ENCODE assay signal across 22 cellular contexts in the genomic region with DNA sequence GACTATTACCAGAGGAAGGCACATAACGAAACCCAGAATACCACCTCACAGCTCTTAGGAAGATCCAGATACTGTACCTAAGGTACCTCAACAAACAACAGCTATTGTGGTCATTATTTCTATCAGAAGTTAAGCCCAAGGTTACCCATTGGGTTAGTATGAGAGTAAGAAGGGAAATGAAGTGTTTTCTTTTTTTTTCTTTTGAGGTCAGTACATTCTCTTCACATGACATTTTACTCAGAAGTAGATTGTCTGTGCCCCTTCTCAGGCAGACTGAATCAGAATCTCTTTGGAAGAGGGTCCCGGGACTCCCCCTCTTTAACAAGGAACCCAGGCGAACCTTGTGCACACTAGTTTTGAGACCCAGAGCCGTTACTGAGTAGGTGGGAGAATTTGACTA.
A peak's percentile ranks its signal among the peaks of the same experiment; 100 is the strongest.
DNase-seq lines count a peak whose midpoint lies in the region; ATAC-seq, FAIRE-seq and TF ChIP-seq lines count a peak whose summit lies in the region.
"Had no signal": no experiment of that assay in that cellular context is flagged by ENCODE, and none has a peak within 500 bp of the region (broad histone marks: within the 10 kb centered on the region; RNA-seq: fewer than 3 reads in every experiment).

No MANE protein-coding gene starts in this region.

- peak; percentile 68 for FAIRE-seq in bronchial epithelial cell (lab: Jason Lieb, UNC)
- FAIRE-seq: GM12892, RCC 7860 had no signal

- no peaks in the 10 kb centered on the region for H3K36me3 ChIP-seq in bronchial epithelial cell (ENCODE audit: control insufficient read depth, insufficient read depth, low read length)

- peak overlapping the region; percentile 18 for H3K27ac Mint-ChIP-seq in activated CD4-positive, alpha-beta memory T cell treated with anti-CD3 and anti-CD28 coated beads for 36 hours
- H3K27ac Mint-ChIP-seq in activated CD4-positive, alpha-beta memory T cell treated with anti-CD3 and anti-CD28 coated beads, Interleukin-2, amount 10 ng/mL, durations not matched to agents 7 days and 5 days = no peak overlapping the region
- peak overlapping the region in 1 of 2 donors; percentile 52 for H3K27ac Mint-ChIP-seq in activated naive CD4-positive, alpha-beta T cell treated with anti-CD3 and anti-CD28 coated beads, Interleukin-2, amount 50 U/mL, for 72 hours
- H3K27ac Mint-ChIP-seq: IgD-negative memory B cell had no signal

- peak; percentile 56 to 87 for ATAC-seq in activated naive CD4-positive, alpha-beta T cell treated with anti-CD3 and anti-CD28 coated beads, Interleukin-2, amount 50 U/mL, for 72 hours
- peak; percentile 17 for ATAC-seq in stimulated activated naive CD8-positive, alpha-beta T cell treated with anti-CD3 and anti-CD28 coated beads, Interleukin-15, Interleukin-2, amounts not matched to agents 100 U/mL and 50 U/mL, for 24 hours
- ATAC-seq in GM21786 (IDR thresholded peaks at IDR 0.05; ENCODE audit: unreplicated experiment) = no peak

- peaks cover 9% of the 10 kb centered on the region for H3K36me3 Mint-ChIP-seq in activated CD4-positive, alpha-beta memory T cell treated with anti-CD3 and anti-CD28 coated beads for 36 hours
- peaks cover 4% of the 10 kb centered on the region for H3K36me3 Mint-ChIP-seq in activated CD4-positive, alpha-beta memory T cell treated with anti-CD3 and anti-CD28 coated beads, Interleukin-2, amount 10 ng/mL, durations not matched to agents 7 days and 5 days (ENCODE audit: low read depth)
- H3K36me3 Mint-ChIP-seq in activated naive CD4-positive, alpha-beta T cell treated with anti-CD3 and anti-CD28 coated beads, Interleukin-2, amount 50 U/mL, for 72 hours = peaks cover 0 to 21% of the 10 kb centered on the region in 2 donors
- H3K36me3 Mint-ChIP-seq: IgD-negative memory B cell had no signal

- CTCF ChIA-PET in activated CD4-positive, alpha-beta memory T cell treated with anti-CD3 and anti-CD28 coated beads for 36 hours (lab: Charles Lee) = no interaction called here
- CTCF ChIA-PET in activated CD4-positive, alpha-beta memory T cell treated with anti-CD3 and anti-CD28 coated beads, Interleukin-2, amount 10 ng/mL, durations not matched to agents 7 days and 5 days (lab: Charles Lee) = no interaction called here

- no peak overlapping the region for H3K4me3 Mint-ChIP-seq in activated CD4-positive, alpha-beta memory T cell treated with anti-CD3 and anti-CD28 coated beads for 36 hours
- H3K4me3 Mint-ChIP-seq in activated CD4-positive, alpha-beta memory T cell treated with anti-CD3 and anti-CD28 coated beads, Interleukin-2, amount 10 ng/mL, durations not matched to agents 7 days and 5 days = no peak overlapping the region

- peak; percentile 51 for DNase-seq in activated CD4-positive, alpha-beta memory T cell treated with anti-CD3 and anti-CD28 coated beads for 36 hours
- no peak for DNase-seq in activated CD4-positive, alpha-beta memory T cell treated with anti-CD3 and anti-CD28 coated beads, Interleukin-2, amount 10 ng/mL, durations not matched to agents 7 days and 5 days
- DNase-seq in activated naive CD4-positive, alpha-beta T cell treated with anti-CD3 and anti-CD28 coated beads, Interleukin-2, amount 50 U/mL, for 72 hours (ENCODE audit: low spot score in 2 of 2) = no peak
- DNase-seq in activated naive CD4-positive, alpha-beta T cell treated with Interleukin-2 at 50 U/mL for 16 hours = no peak
- no peak for DNase-seq in bronchial epithelial cell (ENCODE audit: low read depth)
- no peak for DNase-seq in stimulated activated naive CD8-positive, alpha-beta T cell treated with anti-CD3 and anti-CD28 coated beads, Interleukin-15, Interleukin-2, amounts not matched to agents 100 U/mL and 50 U/mL, for 24 hours
- DNase-seq in activated CD4-positive, CD25-positive, alpha-beta regulatory T cell (lab: John Stamatoyannopoulos, UW) = no peak
- DNase-seq: Calu3; CD8-positive, alpha-beta memory T cell; DMS153; GOT3; HCEC 1CT; MV-4-11; NCI-H1105 treated with DMSO at 0.1 percent for 48 hours; NCI-H2029 treated with DMSO at 0.1 percent for 48 hours; NCI-H2171 treated with DMSO at 0.1 percent for 48 hours; NCI-H446; NCI-H526 had no signal

- H3K4me3 ChIP-seq in bronchial epithelial cell (ENCODE audit: low read depth, low read length) = no peak overlapping the region

- POLR2A ChIA-PET in activated CD4-positive, alpha-beta memory T cell treated with anti-CD3 and anti-CD28 coated beads for 36 hours (lab: Charles Lee) = interaction anchor here (0.8 to 0.9 kb wide), 2 partner anchors 11 to 21 kb away, joined by 3 read pairs; no protein-coding TSS in a partner anchor
- POLR2A ChIA-PET in activated CD4-positive, alpha-beta memory T cell treated with anti-CD3 and anti-CD28 coated beads, Interleukin-2, amount 10 ng/mL, durations not matched to agents 7 days and 5 days (lab: Charles Lee) = no interaction called here

- H3K27me3 Mint-ChIP-seq in activated CD4-positive, alpha-beta memory T cell treated with anti-CD3 and anti-CD28 coated beads for 36 hours = no peaks in the 10 kb centered on the region
- peaks cover 14% of the 10 kb centered on the region for H3K27me3 Mint-ChIP-seq in activated CD4-positive, alpha-beta memory T cell treated with anti-CD3 and anti-CD28 coated beads, Interleukin-2, amount 10 ng/mL, durations not matched to agents 7 days and 5 days
- H3K27me3 Mint-ChIP-seq: IgD-negative memory B cell had no signal

- peaks cover 26% of the 10 kb centered on the region for H3K4me1 Mint-ChIP-seq in activated CD4-positive, alpha-beta memory T cell treated with anti-CD3 and anti-CD28 coated beads for 36 hours (ENCODE audit: low read depth)
- H3K4me1 Mint-ChIP-seq in activated CD4-positive, alpha-beta memory T cell treated with anti-CD3 and anti-CD28 coated beads, Interleukin-2, amount 10 ng/mL, durations not matched to agents 7 days and 5 days = no peaks in the 10 kb centered on the region

- H3K27me3 ChIP-seq in bronchial epithelial cell (ENCODE audit: control insufficient read depth, insufficient read depth, low read length) = no peaks in the 10 kb centered on the region

- intact Hi-C loops in activated CD4-positive, alpha-beta memory T cell treated with anti-CD3 and anti-CD28 coated beads for 36 hours (cut with micrococcal nuclease) = loop anchor here (1.0 to 2.0 kb wide), 2 partner anchors 24 to 41 kb away; no protein-coding TSS in a partner anchor

- H3K9me3 Mint-ChIP-seq in activated CD4-positive, alpha-beta memory T cell treated with anti-CD3 and anti-CD28 coated beads for 36 hours = peaks cover 10% of the 10 kb centered on the region
- H3K9me3 Mint-ChIP-seq in activated CD4-positive, alpha-beta memory T cell treated with anti-CD3 and anti-CD28 coated beads, Interleukin-2, amount 10 ng/mL, durations not matched to agents 7 days and 5 days = peaks cover 15% of the 10 kb centered on the region
- H3K9me3 Mint-ChIP-seq in activated naive CD4-positive, alpha-beta T cell treated with anti-CD3 and anti-CD28 coated beads, Interleukin-2, amount 50 U/mL, for 72 hours = peaks cover 5 to 25% of the 10 kb centered on the region in 2 donors

- TF ChIP-seq CTCF in bronchial epithelial cell (IDR thresholded peaks at IDR 0.05; ENCODE audit: insufficient read depth, low read length, severe bottlenecking) = no peak
